Comparison of ENCODE assay signal across 12 cellular contexts in genomic region chr10:32348297-32349198, GRCh38. TPM values are rescaled to one million over a fixed set of nuclear protein-coding genes. Genes with fewer than 3 reads are reported as not detected.
DNase-seq lines count a peak whose midpoint lies in the region; FAIRE-seq and TF ChIP-seq lines count a peak whose summit lies in the region.
"Had no signal": no experiment of that assay in that cellular context is flagged by ENCODE, and none has a peak within 500 bp of the region (broad histone marks: within the 10 kb centered on the region; RNA-seq: fewer than 3 reads in every experiment).

No MANE protein-coding gene starts in this region.

- H3K27me3 ChIP-seq in tibial nerve, result no peaks in the 10 kb centered on the region
- H3K27me3 ChIP-seq: ovary had no signal

- H3K27me3 Mint-ChIP-seq in activated naive CD4-positive, alpha-beta T cell treated with anti-CD3 and anti-CD28 coated beads, Interleukin-2, amount 50 U/mL, for 24 hours, result no peaks in the 10 kb centered on the region
- H3K27me3 Mint-ChIP-seq in activated T-helper 1 cell treated with anti-CD3 and anti-CD28 coated beads, Interleukin-12 subunit alpha, Interleukin-12 subunit beta, Interleukin-2, Interleukin-4 antibody, amounts not matched to agents 30 ng/mL and 10 ng/mL and 1 ng/mL, durations not matched to agents 14 hours and 24 hours and 36 hours (ENCODE audit: insufficient read depth), result no peaks in the 10 kb centered on the region

- peak overlapping the region; percentile 82 for H3K27ac Mint-ChIP-seq in activated naive CD4-positive, alpha-beta T cell treated with anti-CD3 and anti-CD28 coated beads, Interleukin-2, amount 50 U/mL, for 24 hours
- H3K27ac Mint-ChIP-seq in activated T-helper 1 cell treated with anti-CD3 and anti-CD28 coated beads, Interleukin-12 subunit alpha, Interleukin-12 subunit beta, Interleukin-2, Interleukin-4 antibody, amounts not matched to agents 30 ng/mL and 10 ng/mL and 1 ng/mL, durations not matched to agents 14 hours and 24 hours and 36 hours, result peak overlapping the region; percentile 58

- peaks cover 67% of the 10 kb centered on the region for H3K4me1 Mint-ChIP-seq in activated naive CD4-positive, alpha-beta T cell treated with anti-CD3 and anti-CD28 coated beads, Interleukin-2, amount 50 U/mL, for 24 hours
- H3K4me1 Mint-ChIP-seq in activated T-helper 1 cell treated with anti-CD3 and anti-CD28 coated beads, Interleukin-12 subunit alpha, Interleukin-12 subunit beta, Interleukin-2, Interleukin-4 antibody, amounts not matched to agents 30 ng/mL and 10 ng/mL and 1 ng/mL, durations not matched to agents 14 hours and 24 hours and 36 hours (ENCODE audit: low read depth), result peaks cover 71% of the 10 kb centered on the region

- H3K4me1 ChIP-seq in kidney (ENCODE audit: control insufficient read depth in 1 of 2, insufficient read depth in 1 of 2, low read depth in 1 of 2, low read length in 2 of 2) (peaks cover 13 to 14% of the 10 kb centered on the region in 2 donors), tibial nerve (peaks cover 0 to 73% (median 21%) of the 10 kb centered on the region in 4 donors)

- WGBS in tibial nerve, 2 donors, result 60 to 61% methylated on average over 18 of the region's 18 CpGs

- peaks cover 8% of the 10 kb centered on the region for H3K36me3 Mint-ChIP-seq in activated naive CD4-positive, alpha-beta T cell treated with anti-CD3 and anti-CD28 coated beads, Interleukin-2, amount 50 U/mL, for 24 hours
- H3K36me3 Mint-ChIP-seq in activated T-helper 1 cell treated with anti-CD3 and anti-CD28 coated beads, Interleukin-12 subunit alpha, Interleukin-12 subunit beta, Interleukin-2, Interleukin-4 antibody, amounts not matched to agents 30 ng/mL and 10 ng/mL and 1 ng/mL, durations not matched to agents 14 hours and 24 hours and 36 hours (ENCODE audit: low read depth), result peaks cover 24% of the 10 kb centered on the region

- H3K9me3 ChIP-seq in kidney (ENCODE audit: control insufficient read depth in 1 of 2, low read length in 2 of 2), result no peaks in the 10 kb centered on the region
- no peaks in the 10 kb centered on the region for H3K9me3 ChIP-seq in tibial nerve
- H3K9me3 ChIP-seq: ovary had no signal

- H3K9ac ChIP-seq in kidney (ENCODE audit: low read length in 2 of 2), result peak overlapping the region in 1 of 2 donors; percentile 48

- TF ChIP-seq POLR2A in tibial nerve (IDR thresholded peaks at IDR 0.05), result no peak

- no peak for TF ChIP-seq CTCF in kidney (IDR thresholded peaks at IDR 0.05; ENCODE audit: borderline replicate concordance, extremely low read depth, insufficient read depth)
- no peak for TF ChIP-seq CTCF in tibial nerve (IDR thresholded peaks at IDR 0.05)

- no peak for DNase-seq in activated naive CD4-positive, alpha-beta T cell treated with anti-CD3 and anti-CD28 coated beads, Interleukin-2, amount 50 U/mL, for 16 hours
- DNase-seq in activated T-helper 1 cell treated with anti-CD3 and anti-CD28 coated beads, Interleukin-12 subunit alpha, Interleukin-12 subunit beta, Interleukin-2, Interleukin-4 antibody, amounts not matched to agents 30 ng/mL and 10 ng/mL and 1 ng/mL, durations not matched to agents 14 hours and 24 hours and 36 hours (ENCODE audit: low spot score), result no peak
- DNase-seq in kidney (peak; percentile 55), tibial nerve (ENCODE audit: low spot score in 2 of 2) (no peak), NCI-H2196 treated with DMSO at 0.1 percent for 48 hours (lab: John Stamatoyannopoulos, UW; ENCODE audit: unreplicated experiment) (no peak), NCI-H226 (no peak)
- no peak for DNase-seq in NK-92 treated with Interleukin-12 subunit alpha and Interleukin-12 subunit beta, amount 100 ng/mL, for 24 hours (lab: John Stamatoyannopoulos, UW)
- DNase-seq: amygdala, NCI-H1048, ovary, SW 1271 had no signal

- H3K27ac ChIP-seq in kidney (ENCODE audit: low read depth in 2 of 2, low read length in 2 of 2) (no peak overlapping the region), tibial nerve (peak overlapping the region in 2 of 4 donors; percentile 99 to 100)

- H3K4me3 Mint-ChIP-seq in activated naive CD4-positive, alpha-beta T cell treated with anti-CD3 and anti-CD28 coated beads, Interleukin-2, amount 50 U/mL, for 24 hours, result peak overlapping the region; percentile 76
- peak overlapping the region; percentile 79 for H3K4me3 Mint-ChIP-seq in activated T-helper 1 cell treated with anti-CD3 and anti-CD28 coated beads, Interleukin-12 subunit alpha, Interleukin-12 subunit beta, Interleukin-2, Interleukin-4 antibody, amounts not matched to agents 30 ng/mL and 10 ng/mL and 1 ng/mL, durations not matched to agents 14 hours and 24 hours and 36 hours

- intact Hi-C loops in activated T-helper 1 cell treated with anti-CD3 and anti-CD28 coated beads, Interleukin-12 subunit alpha, Interleukin-12 subunit beta, Interleukin-2, Interleukin-4 antibody, amounts not matched to agents 30 ng/mL and 10 ng/mL and 1 ng/mL, durations not matched to agents 14 hours and 24 hours and 36 hours (cut with micrococcal nuclease), result loop anchor here (5.0 to 10.0 kb wide), 3 partner anchors 196 to 1914 kb away; partner anchors contain the start of genes ARHGAP12 and MAP3K8
- intact Hi-C loops in kidney (cut with DNase I), result no loop called here

- H3K4me3 ChIP-seq in kidney (ENCODE audit: low read length in 2 of 2) (peak overlapping the region; percentile 73 to 91), tibial nerve (peak overlapping the region in 3 of 4 donors; percentile 77 to 93 (median 82))

- no peaks in the 10 kb centered on the region for H3K9me3 Mint-ChIP-seq in activated naive CD4-positive, alpha-beta T cell treated with anti-CD3 and anti-CD28 coated beads, Interleukin-2, amount 50 U/mL, for 24 hours
- H3K9me3 Mint-ChIP-seq in activated T-helper 1 cell treated with anti-CD3 and anti-CD28 coated beads, Interleukin-12 subunit alpha, Interleukin-12 subunit beta, Interleukin-2, Interleukin-4 antibody, amounts not matched to agents 30 ng/mL and 10 ng/mL and 1 ng/mL, durations not matched to agents 14 hours and 24 hours and 36 hours, result no peaks in the 10 kb centered on the region

- no peak for FAIRE-seq in kidney (lab: Jason Lieb, UNC)

- H3K36me3 ChIP-seq in kidney (ENCODE audit: control insufficient read depth in 1 of 2, insufficient read depth in 2 of 2, low read length in 2 of 2) (no peaks in the 10 kb centered on the region), tibial nerve (no peaks in the 10 kb centered on the region)
- H3K36me3 ChIP-seq: ovary had no signal

- no peak for TF ChIP-seq EP300 in tibial nerve (IDR thresholded peaks at IDR 0.05)

RNA-seq across cellular contexts. Expression of gene EPC1, which starts 1.6 kb away (rescaled TPM):
- total RNA-seq in activated T-helper 1 cell treated with anti-CD3 and anti-CD28 coated beads, Interleukin-12 subunit alpha, Interleukin-12 subunit beta, Interleukin-2, Interleukin-4 antibody, amounts not matched to agents 30 ng/mL and 10 ng/mL and 1 ng/mL, durations not matched to agents 14 hours and 24 hours and 36 hours, result 36.5 and 37.8 TPM in 2 replicates
- total RNA-seq in kidney (42.6 TPM), tibial nerve (10 to 100 TPM; 47.5 to 72.8 (median 62.7) TPM)
- polyA plus RNA-seq in kidney (ENCODE audit: insufficient read depth, low read depth, low replicate concordance), result 12.3 TPM
